13 cellular contexts compared by ENCODE assay signal in the genomic region with DNA sequence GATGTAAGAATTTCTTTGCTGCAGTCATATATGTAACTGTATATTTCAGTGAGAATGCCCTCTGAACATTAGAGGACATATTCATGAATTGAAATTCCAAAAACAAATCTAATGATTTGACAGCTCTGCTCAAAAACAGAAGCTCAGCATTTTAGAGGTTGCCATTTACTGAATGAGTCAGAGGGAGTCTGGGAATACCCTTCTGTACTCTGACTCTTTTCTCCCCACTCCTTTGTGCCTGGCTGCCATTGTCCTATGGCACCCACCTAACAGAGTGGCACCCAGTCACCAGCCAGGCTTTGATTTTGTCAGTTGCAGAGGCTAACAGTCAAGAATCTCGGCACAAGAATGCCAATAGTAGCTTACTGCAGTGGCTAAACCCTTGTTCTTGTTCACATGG.
DNase-seq lines count a peak whose midpoint lies in the region; ATAC-seq and TF ChIP-seq lines count a peak whose summit lies in the region.
"Had no signal": no experiment of that assay in that cellular context is flagged by ENCODE, and none has a peak within 500 bp of the region (broad histone marks: within the 10 kb centered on the region; RNA-seq: fewer than 3 reads in every experiment).

No MANE protein-coding gene starts in this region.

- H3K27me3 ChIP-seq in mesendoderm (ENCODE audit: insufficient read depth, low read length, poor library complexity), result no peaks in the 10 kb centered on the region
- H3K27me3 ChIP-seq: cardiac muscle cell had no signal

- H4K5ac ChIP-seq in mesendoderm (ENCODE audit: low read length), result no peak overlapping the region

- H3K56ac ChIP-seq in mesendoderm (ENCODE audit: low read length), result no peak overlapping the region

- TF ChIP-seq CTCF in fibroblast of pulmonary artery (IDR thresholded peaks at IDR 0.05; ENCODE audit: low read length, missing control alignments), result no peak

- no peaks in the 10 kb centered on the region for H3K9me3 ChIP-seq in SK-N-MC (ENCODE audit: low read depth, low read length)

- H3K4me3 Mint-ChIP-seq in stimulated activated naive CD8-positive, alpha-beta T cell treated with anti-CD3 and anti-CD28 coated beads, Interleukin-15, amount 100 ng/mL, for 72 hours, result peak overlapping the region in 1 of 2 donors; percentile 40

- H3K9ac ChIP-seq in SK-N-MC (ENCODE audit: insufficient read length), result no peak overlapping the region
- H3K9ac ChIP-seq in mesendoderm (ENCODE audit: low read length), result no peak overlapping the region

- no peak overlapping the region for H3K23ac ChIP-seq in mesendoderm (ENCODE audit: low read length)

- peak overlapping the region; percentile 90 for H3K27ac ChIP-seq in SK-N-MC
- no peak overlapping the region for H3K27ac ChIP-seq in mesendoderm (ENCODE audit: low read depth, low read length)
- H3K27ac ChIP-seq: cardiac muscle cell, VCaP had no signal

- no peaks in the 10 kb centered on the region for H3K79me2 ChIP-seq in mesendoderm (ENCODE audit: control insufficient read depth, insufficient read depth, low read length)

- no peak overlapping the region for H3K27ac Mint-ChIP-seq in activated naive CD4-positive, alpha-beta T cell treated with anti-CD3 and anti-CD28 coated beads, Interleukin-2, amount 50 U/mL, for 72 hours
- H3K27ac Mint-ChIP-seq in stimulated activated naive CD8-positive, alpha-beta T cell treated with anti-CD3 and anti-CD28 coated beads, Interleukin-15, amount 100 ng/mL, for 72 hours, result no peak overlapping the region
- H3K27ac Mint-ChIP-seq: progenitor cell of endocrine pancreas had no signal

- no peaks in the 10 kb centered on the region for H3K27me3 Mint-ChIP-seq in stimulated activated naive CD8-positive, alpha-beta T cell treated with anti-CD3 and anti-CD28 coated beads, Interleukin-15, amount 100 ng/mL, for 72 hours
- H3K27me3 Mint-ChIP-seq: progenitor cell of endocrine pancreas had no signal

- H3K4me3 ChIP-seq in SK-N-MC (peak overlapping the region; percentile 63), fibroblast of pulmonary artery (replicated peaks; ENCODE audit: low read depth, low read length) (no peak overlapping the region), mesendoderm (ENCODE audit: low read length) (no peak overlapping the region)
- H3K4me3 ChIP-seq: cardiac muscle cell had no signal

- H3K4ac ChIP-seq in mesendoderm (ENCODE audit: low read depth, low read length), result no peak overlapping the region

- peaks cover 29% of the 10 kb centered on the region for H3K4me1 Mint-ChIP-seq in stimulated activated naive CD8-positive, alpha-beta T cell treated with anti-CD3 and anti-CD28 coated beads, Interleukin-15, amount 100 ng/mL, for 72 hours

- no peak overlapping the region for H2AK5ac ChIP-seq in mesendoderm (ENCODE audit: low read length)

- H2BK5ac ChIP-seq in mesendoderm (ENCODE audit: low read length), result no peak overlapping the region

- WGBS in mesendoderm (ENCODE audit: extremely low coverage, insufficient coverage, low lambda C conversion rate), result no CpG with 5 or more reads among the region's 1 CpG

- H3K9me3 Mint-ChIP-seq in activated naive CD4-positive, alpha-beta T cell treated with anti-CD3 and anti-CD28 coated beads, Interleukin-2, amount 50 U/mL, for 72 hours, result no peaks in the 10 kb centered on the region
- no peaks in the 10 kb centered on the region for H3K9me3 Mint-ChIP-seq in stimulated activated naive CD8-positive, alpha-beta T cell treated with anti-CD3 and anti-CD28 coated beads, Interleukin-15, amount 100 ng/mL, for 72 hours

- no peak overlapping the region for H2BK120ac ChIP-seq in mesendoderm (ENCODE audit: low read depth, low read length)

- H3K79me1 ChIP-seq in mesendoderm (ENCODE audit: low read length), result no peaks in the 10 kb centered on the region

- peaks cover 1% of the 10 kb centered on the region for H3K4me1 ChIP-seq in mesendoderm (ENCODE audit: control insufficient read depth, low read depth, low read length)

- H3K18ac ChIP-seq in mesendoderm (ENCODE audit: low read length), result no peak overlapping the region

- H3K36me3 Mint-ChIP-seq in activated naive CD4-positive, alpha-beta T cell treated with anti-CD3 and anti-CD28 coated beads, Interleukin-2, amount 50 U/mL, for 72 hours, result no peaks in the 10 kb centered on the region

- no peak overlapping the region for H3K4me2 ChIP-seq in mesendoderm (ENCODE audit: low read length)

- H2BK15ac ChIP-seq in mesendoderm (replicated peaks; ENCODE audit: low read depth), result no peak overlapping the region

- no peak for DNase-seq in activated naive CD4-positive, alpha-beta T cell treated with anti-CD3 and anti-CD28 coated beads, Interleukin-2, amount 50 U/mL, for 72 hours (ENCODE audit: low spot score in 2 of 2)
- no peak for DNase-seq in activated naive CD4-positive, alpha-beta T cell (lab: John Stamatoyannopoulos, UW)
- DNase-seq in SK-N-MC (ENCODE audit: low read depth, low spot score), result no peak
- DNase-seq in fibroblast of pulmonary artery (ENCODE audit: low read depth), result peak; percentile 8
- DNase-seq in stimulated activated naive CD8-positive, alpha-beta T cell treated with anti-CD3 and anti-CD28 coated beads, Interleukin-15, amount 100 ng/mL, for 72 hours, result peak in 1 of 2 donors; percentile 14
- DNase-seq in mesendoderm, result no peak
- DNase-seq: NCI-H2081; NK-92 treated with Interleukin-12 subunit alpha and Interleukin-12 subunit beta, amount 100 ng/mL, for 24 hours had no signal

- ATAC-seq in activated naive CD4-positive, alpha-beta T cell treated with anti-CD3 and anti-CD28 coated beads, Interleukin-2, amount 50 U/mL, for 72 hours, result peak; percentile 53 to 82
- ATAC-seq in stimulated activated naive CD8-positive, alpha-beta T cell treated with anti-CD3 and anti-CD28 coated beads, Interleukin-15, amount 100 ng/mL, for 72 hours, result peak; percentile 70
- ATAC-seq in HG03354 (IDR thresholded peaks at IDR 0.05; ENCODE audit: poor library complexity, severe bottlenecking, unreplicated experiment), result no peak
- no peak for ATAC-seq in GM18909 (IDR thresholded peaks at IDR 0.05; ENCODE audit: poor library complexity, unreplicated experiment)

- H3K36me3 ChIP-seq in SK-N-MC (ENCODE audit: insufficient read depth, low read length) (no peaks in the 10 kb centered on the region), mesendoderm (ENCODE audit: control insufficient read depth, insufficient read depth, low read length) (no peaks in the 10 kb centered on the region)
- H3K36me3 ChIP-seq: cardiac muscle cell had no signal

- H4K8ac ChIP-seq in mesendoderm (ENCODE audit: low read depth, low read length), result no peak overlapping the region

Comparison
In these comparisons a context has a peak if more than half of its experiments do, and no peak if none do; other contexts are left out.
1. ATAC-seq: peak in activated naive CD4-positive, alpha-beta T cell treated with anti-CD3 and anti-CD28 coated beads, Interleukin-2, amount 50 U/mL, for 72 hours (2 of 2) and stimulated activated naive CD8-positive, alpha-beta T cell treated with anti-CD3 and anti-CD28 coated beads, Interleukin-15, amount 100 ng/mL, for 72 hours (single experiment); none in HG03354 (single experiment) and GM18909 (single experiment).